1 cellular context compared by ENCODE assay signal in the genomic region with DNA sequence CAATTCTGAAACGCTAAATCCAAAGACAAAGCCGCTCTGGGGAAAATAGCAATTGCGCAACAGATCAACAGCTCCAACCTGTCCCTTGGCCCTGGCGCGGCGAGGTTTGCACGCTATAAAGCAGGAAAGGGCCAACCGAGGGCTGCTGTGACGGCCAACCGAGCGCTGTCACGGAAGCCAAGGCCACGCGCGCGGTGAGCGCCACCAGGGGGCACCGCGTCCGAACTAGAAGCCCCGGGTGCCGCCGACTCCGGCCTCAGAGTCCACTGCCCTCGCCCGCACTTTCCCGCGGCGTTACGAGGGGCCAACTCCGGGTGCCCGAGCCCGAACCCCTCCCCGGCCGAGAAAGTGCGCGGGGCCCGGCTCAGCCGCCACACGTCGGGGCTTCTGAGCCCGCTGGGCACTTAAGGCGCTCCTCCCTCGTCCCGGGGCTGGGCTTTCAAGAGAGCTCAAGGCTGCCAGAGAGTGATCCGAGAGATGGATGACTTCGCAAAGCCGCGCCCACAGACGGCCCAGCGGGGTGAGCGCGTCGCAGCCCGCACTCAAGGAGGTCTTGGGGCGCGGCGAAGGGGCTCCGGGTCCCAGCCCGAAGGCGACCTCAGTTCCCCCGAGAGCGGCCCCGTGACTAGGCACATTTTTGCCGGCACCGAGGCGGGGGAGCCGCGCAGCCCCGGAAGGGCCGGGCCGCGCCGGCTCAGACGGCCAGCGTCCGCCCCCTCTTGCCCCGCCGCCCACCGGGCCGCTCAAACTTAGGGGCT.
TF ChIP-seq lines count a peak whose summit lies in the region.

No MANE protein-coding gene starts in this region.

TF ChIP-seq in HepG2, 621 proteins besides CTCF, POLR2A, EP300 and RAD21 (continued from another document and continues in another):
- TF ChIP-seq, protein P1, sequence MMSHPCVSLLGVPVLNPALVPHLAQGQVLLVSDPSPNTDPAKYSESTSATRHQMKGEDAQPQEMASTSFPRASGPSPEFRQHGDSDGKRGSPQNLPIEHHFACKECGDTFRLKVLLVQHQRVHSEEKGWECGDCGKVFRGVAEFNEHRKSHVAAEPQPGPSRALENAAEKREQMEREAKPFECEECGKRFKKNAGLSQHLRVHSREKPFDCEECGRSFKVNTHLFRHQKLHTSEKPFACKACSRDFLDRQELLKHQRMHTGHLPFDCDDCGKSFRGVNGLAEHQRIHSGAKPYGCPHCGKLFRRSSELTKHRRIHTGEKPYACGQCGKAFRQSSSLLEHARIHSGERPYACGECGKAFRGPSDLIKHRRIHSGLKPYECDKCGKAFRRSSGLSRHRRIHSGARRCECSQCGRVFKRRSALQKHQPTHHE (CRISPR knock-in tag; IDR thresholded peaks at IDR 0.05; ENCODE audit: borderline replicate concordance): peak; percentile 92; the same call in 1 of the 2 replicates
- TF ChIP-seq ZNF570 (CRISPR knock-in tag; IDR thresholded peaks at IDR 0.05; ENCODE audit: borderline replicate concordance): no peak
- peak; percentile 50; the same call in 1 of the 2 replicates for TF ChIP-seq KLF12 (CRISPR knock-in tag; IDR thresholded peaks at IDR 0.05; ENCODE audit: borderline replicate concordance)
- TF ChIP-seq IKZF1 (IDR thresholded peaks at IDR 0.05): no peak
- TF ChIP-seq ZFP36L2 (CRISPR knock-in tag; IDR thresholded peaks at IDR 0.05): 0 out of 2 replicates have a peak, but pooled peaks have one; percentile 72
- TF ChIP-seq, protein P2, sequence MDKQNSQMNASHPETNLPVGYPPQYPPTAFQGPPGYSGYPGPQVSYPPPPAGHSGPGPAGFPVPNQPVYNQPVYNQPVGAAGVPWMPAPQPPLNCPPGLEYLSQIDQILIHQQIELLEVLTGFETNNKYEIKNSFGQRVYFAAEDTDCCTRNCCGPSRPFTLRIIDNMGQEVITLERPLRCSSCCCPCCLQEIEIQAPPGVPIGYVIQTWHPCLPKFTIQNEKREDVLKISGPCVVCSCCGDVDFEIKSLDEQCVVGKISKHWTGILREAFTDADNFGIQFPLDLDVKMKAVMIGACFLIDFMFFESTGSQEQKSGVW (CRISPR knock-in tag; IDR thresholded peaks at IDR 0.05; ENCODE audit: borderline replicate concordance): peak; percentile 84; the same call in 1 of the 2 replicates
- 0 out of 2 replicates have a peak, but pooled peaks have one; percentile 78 for TF ChIP-seq MYNN (CRISPR knock-in tag; IDR thresholded peaks at IDR 0.05; ENCODE audit: low read depth)
- no peak for TF ChIP-seq TEAD2 (CRISPR knock-in tag; IDR thresholded peaks at IDR 0.05)
- TF ChIP-seq ZNF451 (CRISPR knock-in tag; IDR thresholded peaks at IDR 0.05): peak; percentile 98; the same call in 1 of the 2 replicates
- peak; percentile 97 for TF ChIP-seq ASH2L (IDR thresholded peaks at IDR 0.05; ENCODE audit: insufficient read length, low read depth, low read length)
- TF ChIP-seq RELA (CRISPR knock-in tag; IDR thresholded peaks at IDR 0.05): peak; percentile 95
- TF ChIP-seq KLF15 (CRISPR knock-in tag; IDR thresholded peaks at IDR 0.05; ENCODE audit: borderline replicate concordance): no peak; the same call in 1 of the 2 replicates
- peak; percentile 99 for TF ChIP-seq AGO2 (optimal IDR thresholded peaks at IDR 0.05; ENCODE audit: low read depth, low read length)
- peak; percentile 91; the same call in 1 of the 2 replicates for TF ChIP-seq MXD1 (CRISPR knock-in tag; IDR thresholded peaks at IDR 0.05)
- TF ChIP-seq ZNF441 (CRISPR knock-in tag; IDR thresholded peaks at IDR 0.05; ENCODE audit: borderline replicate concordance): peak; percentile 95
- peak; percentile 90 for TF ChIP-seq DMAP1 (CRISPR knock-in tag; IDR thresholded peaks at IDR 0.05)
- peak; percentile 85; the same call in 1 of the 2 replicates for TF ChIP-seq ZBTB7A (CRISPR knock-in tag; IDR thresholded peaks at IDR 0.05)
- TF ChIP-seq, protein P3, sequence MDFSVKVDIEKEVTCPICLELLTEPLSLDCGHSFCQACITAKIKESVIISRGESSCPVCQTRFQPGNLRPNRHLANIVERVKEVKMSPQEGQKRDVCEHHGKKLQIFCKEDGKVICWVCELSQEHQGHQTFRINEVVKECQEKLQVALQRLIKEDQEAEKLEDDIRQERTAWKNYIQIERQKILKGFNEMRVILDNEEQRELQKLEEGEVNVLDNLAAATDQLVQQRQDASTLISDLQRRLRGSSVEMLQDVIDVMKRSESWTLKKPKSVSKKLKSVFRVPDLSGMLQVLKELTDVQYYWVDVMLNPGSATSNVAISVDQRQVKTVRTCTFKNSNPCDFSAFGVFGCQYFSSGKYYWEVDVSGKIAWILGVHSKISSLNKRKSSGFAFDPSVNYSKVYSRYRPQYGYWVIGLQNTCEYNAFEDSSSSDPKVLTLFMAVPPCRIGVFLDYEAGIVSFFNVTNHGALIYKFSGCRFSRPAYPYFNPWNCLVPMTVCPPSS (IDR thresholded peaks at IDR 0.05): no peak
- peak; percentile 98 for TF ChIP-seq ZNF713 (CRISPR knock-in tag; IDR thresholded peaks at IDR 0.05)
- peak; percentile 82 for TF ChIP-seq BRD4 (CRISPR knock-in tag; IDR thresholded peaks at IDR 0.05)
- peak; percentile 64; the same call in 1 of the 2 replicates for TF ChIP-seq ZNF180 (CRISPR knock-in tag; IDR thresholded peaks at IDR 0.05; ENCODE audit: borderline replicate concordance, low read depth)
- TF ChIP-seq ZFP1 (CRISPR knock-in tag; IDR thresholded peaks at IDR 0.05): peak; percentile 82; the same call in 1 of the 2 replicates
- peak; percentile 88; the same call in 1 of the 2 replicates for TF ChIP-seq ZNF766 (CRISPR knock-in tag; IDR thresholded peaks at IDR 0.05; ENCODE audit: borderline replicate concordance)
- TF ChIP-seq MYPOP (CRISPR knock-in tag; IDR thresholded peaks at IDR 0.05): peak; percentile 99
- TF ChIP-seq RBAK (CRISPR knock-in tag; IDR thresholded peaks at IDR 0.05): peak; percentile 45; the same call in 1 of the 2 replicates
- peak; percentile 92 for TF ChIP-seq ZNF709 (CRISPR knock-in tag; IDR thresholded peaks at IDR 0.05)
- peak; percentile 75; the same call in 1 of the 2 replicates for TF ChIP-seq RORA (CRISPR knock-in tag; IDR thresholded peaks at IDR 0.05)
- peak; percentile 98 for TF ChIP-seq REPIN1 (CRISPR knock-in tag; IDR thresholded peaks at IDR 0.05; ENCODE audit: borderline replicate concordance, low read depth)
- peak; percentile 96 for TF ChIP-seq KDM4B (CRISPR knock-in tag; IDR thresholded peaks at IDR 0.05)
- TF ChIP-seq, protein P4, sequence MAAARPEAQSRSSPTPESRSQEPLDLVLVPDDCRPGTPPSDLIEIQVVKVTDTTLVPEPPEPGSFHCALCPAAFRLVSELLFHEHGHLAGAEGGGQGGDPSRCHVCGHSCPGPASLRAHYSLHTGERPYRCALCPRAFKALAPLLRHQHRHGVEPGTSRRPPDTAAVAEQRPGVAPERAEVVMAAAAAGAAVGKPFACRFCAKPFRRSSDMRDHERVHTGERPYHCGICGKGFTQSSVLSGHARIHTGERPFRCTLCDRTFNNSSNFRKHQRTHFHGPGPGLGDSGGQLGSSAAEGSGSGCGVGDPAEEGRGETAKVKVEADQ (CRISPR knock-in tag; IDR thresholded peaks at IDR 0.05; ENCODE audit: borderline replicate concordance): peak; percentile 90
- TF ChIP-seq KLF6 (CRISPR knock-in tag; IDR thresholded peaks at IDR 0.05): peak; percentile 97
- TF ChIP-seq, protein P5, sequence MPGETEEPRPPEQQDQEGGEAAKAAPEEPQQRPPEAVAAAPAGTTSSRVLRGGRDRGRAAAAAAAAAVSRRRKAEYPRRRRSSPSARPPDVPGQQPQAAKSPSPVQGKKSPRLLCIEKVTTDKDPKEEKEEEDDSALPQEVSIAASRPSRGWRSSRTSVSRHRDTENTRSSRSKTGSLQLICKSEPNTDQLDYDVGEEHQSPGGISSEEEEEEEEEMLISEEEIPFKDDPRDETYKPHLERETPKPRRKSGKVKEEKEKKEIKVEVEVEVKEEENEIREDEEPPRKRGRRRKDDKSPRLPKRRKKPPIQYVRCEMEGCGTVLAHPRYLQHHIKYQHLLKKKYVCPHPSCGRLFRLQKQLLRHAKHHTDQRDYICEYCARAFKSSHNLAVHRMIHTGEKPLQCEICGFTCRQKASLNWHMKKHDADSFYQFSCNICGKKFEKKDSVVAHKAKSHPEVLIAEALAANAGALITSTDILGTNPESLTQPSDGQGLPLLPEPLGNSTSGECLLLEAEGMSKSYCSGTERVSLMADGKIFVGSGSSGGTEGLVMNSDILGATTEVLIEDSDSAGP (CRISPR knock-in tag; IDR thresholded peaks at IDR 0.05; ENCODE audit: borderline replicate concordance): peak; percentile 95
- TF ChIP-seq ZFP62 (CRISPR knock-in tag; IDR thresholded peaks at IDR 0.05): no peak
- TF ChIP-seq ZNF362 (CRISPR knock-in tag; IDR thresholded peaks at IDR 0.05; ENCODE audit: borderline replicate concordance): peak; percentile 81; the same call in 1 of the 2 replicates
- no peak for TF ChIP-seq NFRKB (IDR thresholded peaks at IDR 0.05)
- TF ChIP-seq NKX3-1 (CRISPR knock-in tag; IDR thresholded peaks at IDR 0.05): peak; percentile 96
- no peak for TF ChIP-seq HHEX (CRISPR knock-in tag; IDR thresholded peaks at IDR 0.05)
- TF ChIP-seq ATF7 (IDR thresholded peaks at IDR 0.05): 0 out of 2 replicates have a peak, but pooled peaks have one; percentile 6
- peak; percentile 46; the same call in 1 of the 2 replicates for TF ChIP-seq ATF7 (CRISPR knock-in tag; IDR thresholded peaks at IDR 0.05)
- peak; percentile 88 for TF ChIP-seq DNMT1 (CRISPR knock-in tag; IDR thresholded peaks at IDR 0.05)
- no peak for TF ChIP-seq XBP1 (CRISPR knock-in tag; IDR thresholded peaks at IDR 0.05)
- peak; percentile 97 for TF ChIP-seq ZSCAN31 (CRISPR knock-in tag; IDR thresholded peaks at IDR 0.05; ENCODE audit: low read depth)
- TF ChIP-seq HOXD1 (CRISPR knock-in tag; IDR thresholded peaks at IDR 0.05): peak; percentile 87
- peak; percentile 88; the same call in 1 of the 2 replicates for TF ChIP-seq ZBTB20 (CRISPR knock-in tag; IDR thresholded peaks at IDR 0.05; ENCODE audit: borderline replicate concordance, low read depth)
- TF ChIP-seq ZNF660 (CRISPR knock-in tag; IDR thresholded peaks at IDR 0.05; ENCODE audit: borderline replicate concordance, low read depth): no peak; the same call in 1 of the 2 replicates
- no peak for TF ChIP-seq SMAD9 (CRISPR knock-in tag; IDR thresholded peaks at IDR 0.05)
- TF ChIP-seq KAT7 (CRISPR knock-in tag; IDR thresholded peaks at IDR 0.05; ENCODE audit: borderline replicate concordance): peak; percentile 100
- no peak for TF ChIP-seq ZNF678 (CRISPR knock-in tag; IDR thresholded peaks at IDR 0.05)
- TF ChIP-seq MTERF4 (CRISPR knock-in tag; IDR thresholded peaks at IDR 0.05): no peak; the same call in none of the 2 replicates
- peak; percentile 99 for TF ChIP-seq ZNF605 (CRISPR knock-in tag; IDR thresholded peaks at IDR 0.05)
- TF ChIP-seq, protein P6, sequence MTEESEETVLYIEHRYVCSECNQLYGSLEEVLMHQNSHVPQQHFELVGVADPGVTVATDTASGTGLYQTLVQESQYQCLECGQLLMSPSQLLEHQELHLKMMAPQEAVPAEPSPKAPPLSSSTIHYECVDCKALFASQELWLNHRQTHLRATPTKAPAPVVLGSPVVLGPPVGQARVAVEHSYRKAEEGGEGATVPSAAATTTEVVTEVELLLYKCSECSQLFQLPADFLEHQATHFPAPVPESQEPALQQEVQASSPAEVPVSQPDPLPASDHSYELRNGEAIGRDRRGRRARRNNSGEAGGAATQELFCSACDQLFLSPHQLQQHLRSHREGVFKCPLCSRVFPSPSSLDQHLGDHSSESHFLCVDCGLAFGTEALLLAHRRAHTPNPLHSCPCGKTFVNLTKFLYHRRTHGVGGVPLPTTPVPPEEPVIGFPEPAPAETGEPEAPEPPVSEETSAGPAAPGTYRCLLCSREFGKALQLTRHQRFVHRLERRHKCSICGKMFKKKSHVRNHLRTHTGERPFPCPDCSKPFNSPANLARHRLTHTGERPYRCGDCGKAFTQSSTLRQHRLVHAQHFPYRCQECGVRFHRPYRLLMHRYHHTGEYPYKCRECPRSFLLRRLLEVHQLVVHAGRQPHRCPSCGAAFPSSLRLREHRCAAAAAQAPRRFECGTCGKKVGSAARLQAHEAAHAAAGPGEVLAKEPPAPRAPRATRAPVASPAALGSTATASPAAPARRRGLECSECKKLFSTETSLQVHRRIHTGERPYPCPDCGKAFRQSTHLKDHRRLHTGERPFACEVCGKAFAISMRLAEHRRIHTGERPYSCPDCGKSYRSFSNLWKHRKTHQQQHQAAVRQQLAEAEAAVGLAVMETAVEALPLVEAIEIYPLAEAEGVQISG (CRISPR knock-in tag; IDR thresholded peaks at IDR 0.05): peak; percentile 92
- TF ChIP-seq ZNF335 (CRISPR knock-in tag; IDR thresholded peaks at IDR 0.05): peak; percentile 88; the same call in 1 of the 2 replicates
- peak; percentile 81; the same call in 1 of the 2 replicates for TF ChIP-seq FOXP1 (IDR thresholded peaks at IDR 0.05)
- TF ChIP-seq FOXP1 (CRISPR knock-in tag; IDR thresholded peaks at IDR 0.05): peak; percentile 92
- TF ChIP-seq SRSF9 (IDR thresholded peaks at IDR 0.05; ENCODE audit: borderline replicate concordance, insufficient read depth, low read depth, low read length, poor library complexity, severe bottlenecking): no peak
- no peak for TF ChIP-seq EZH2 (conservative IDR thresholded peaks at IDR 0.05; ENCODE audit: low read depth, low read length)
- no peak for TF ChIP-seq FOXM1 (CRISPR knock-in tag; IDR thresholded peaks at IDR 0.05)
- TF ChIP-seq NR3C1 (CRISPR knock-in tag; IDR thresholded peaks at IDR 0.05): no peak
